8 cellular contexts compared by ENCODE assay signal in the genomic region with DNA sequence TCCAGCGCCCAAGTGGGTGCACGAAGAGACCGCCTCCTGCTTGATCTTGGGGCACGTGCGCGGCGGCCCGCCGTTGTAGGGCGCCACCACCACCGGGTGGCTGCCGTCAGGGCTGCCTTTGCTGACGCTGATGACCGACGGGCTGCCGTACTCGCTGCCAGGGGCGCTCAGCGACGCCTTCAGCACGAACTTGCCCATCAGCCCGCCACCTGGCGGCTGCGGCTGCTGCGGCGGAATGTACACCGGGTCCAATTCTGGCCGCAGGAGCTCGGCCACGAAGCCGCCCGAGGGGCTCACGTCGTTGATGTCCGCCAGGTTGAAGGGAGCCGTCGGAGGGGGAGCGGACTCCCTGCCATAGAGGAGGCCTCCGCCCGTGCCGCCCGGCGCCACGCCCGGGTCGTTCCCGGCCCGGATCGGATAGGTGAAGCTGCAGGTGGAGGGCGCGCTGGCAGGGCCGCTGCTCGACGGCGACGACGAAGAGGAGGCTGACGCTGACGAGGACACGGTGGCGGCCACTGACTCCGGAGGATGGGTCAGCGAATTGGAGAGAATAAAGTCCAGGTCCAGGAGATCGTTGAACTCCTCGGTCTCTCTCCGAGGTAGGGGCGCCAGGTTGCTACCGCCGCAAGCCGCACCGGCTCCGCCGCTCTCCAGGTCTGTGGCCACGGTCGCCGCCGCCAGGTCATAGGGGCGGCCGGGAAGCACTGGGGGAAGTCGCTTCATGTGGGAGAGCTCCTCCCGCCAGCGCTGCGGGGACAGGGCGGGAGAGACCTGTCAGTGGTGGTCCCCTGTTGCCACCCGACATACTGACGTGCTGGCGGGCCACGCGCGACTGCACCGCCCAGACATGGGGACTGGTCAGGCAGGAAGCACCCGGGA. TPM values are rescaled to one million over a fixed set of nuclear protein-coding genes. Genes with fewer than 3 reads are reported as not detected.
DNase-seq lines count a peak whose midpoint lies in the region; ATAC-seq and TF ChIP-seq lines count a peak whose summit lies in the region.

No MANE protein-coding gene starts in this region.

- TF ChIP-seq CTCF in CD4-positive, alpha-beta T cell (IDR thresholded peaks at IDR 0.05), result no peak
- TF ChIP-seq CTCF in cardiac fibroblast (IDR thresholded peaks at IDR 0.05; ENCODE audit: low read depth, low read length), result peak; percentile 41
- TF ChIP-seq CTCF in left lung (IDR thresholded peaks at IDR 0.05), result peak; percentile 27 to 52
- peak in 1 of 2 donors; percentile 61 for TF ChIP-seq CTCF in suprapubic skin (IDR thresholded peaks at IDR 0.05)

- H3K4me1 ChIP-seq in left lung (peaks cover 10 to 50% of the 10 kb centered on the region in 2 donors), suprapubic skin (peaks cover 38% of the 10 kb centered on the region)

- peak in 1 of 10 experiments; percentile 2 for DNase-seq in CD4-positive, alpha-beta T cell
- peak; percentile 49 to 73 for DNase-seq in cardiac fibroblast (ENCODE audit: low read depth in 2 of 2)
- DNase-seq in left lung, result peak; percentile 64 to 90
- peak; percentile 81 to 83 for DNase-seq in suprapubic skin (ENCODE audit: low spot score in 2 of 2)
- DNase-seq in HuH-7 (ENCODE audit: low spot score), result no peak
- DNase-seq in HK-2 (ENCODE audit: unreplicated experiment), result no peak

- 16% methylated on average over 45 of the region's 92 CpGs for WGBS in suprapubic skin

- H3K4me1 Mint-ChIP-seq in CD4-positive, alpha-beta T cell (ENCODE audit: low read depth), result peaks cover 4% of the 10 kb centered on the region
- H3K4me1 Mint-ChIP-seq in IgD-negative memory B cell, result peaks cover 4 to 10% (median 4%) of the 10 kb centered on the region in 3 donors

- peaks cover 69% of the 10 kb centered on the region for H3K27me3 ChIP-seq in CD4-positive, alpha-beta T cell (ENCODE audit: control insufficient read depth, insufficient read depth, low read length)
- H3K27me3 ChIP-seq in left lung (peaks cover 0 to 57% of the 10 kb centered on the region in 2 donors), suprapubic skin (no peaks in the 10 kb centered on the region)

- POLR2A ChIA-PET in CD4-positive, alpha-beta T cell (lab: Charles Lee), result no interaction called here

- H3K4me3 Mint-ChIP-seq in CD4-positive, alpha-beta T cell, result peak overlapping the region; percentile 48
- H3K4me3 Mint-ChIP-seq in IgD-negative memory B cell, result peak overlapping the region; percentile 25 to 65 (median 38)

- no peaks in the 10 kb centered on the region for H3K9me3 Mint-ChIP-seq in CD4-positive, alpha-beta T cell
- peaks cover 0 to 9% (median 0%) of the 10 kb centered on the region in 3 donors for H3K9me3 Mint-ChIP-seq in IgD-negative memory B cell

- H3K36me3 ChIP-seq in left lung (peaks cover 0 to 26% of the 10 kb centered on the region in 2 donors), suprapubic skin (peaks cover 30% of the 10 kb centered on the region)

- no peak overlapping the region for H3K27ac Mint-ChIP-seq in CD4-positive, alpha-beta T cell
- peak overlapping the region in 2 of 3 donors; percentile 56 to 88 for H3K27ac Mint-ChIP-seq in IgD-negative memory B cell

- H3K27ac ChIP-seq in CD4-positive, alpha-beta T cell (ENCODE audit: low read depth, low read length), result no peak overlapping the region
- peak overlapping the region; percentile 88 to 96 for H3K27ac ChIP-seq in left lung
- peak overlapping the region; percentile 99 for H3K27ac ChIP-seq in suprapubic skin

- no peak for TF ChIP-seq EP300 in suprapubic skin (IDR thresholded peaks at IDR 0.05)

- no peak for TF ChIP-seq POLR2A in suprapubic skin (IDR thresholded peaks at IDR 0.05)

- peak; percentile 14 for ATAC-seq in CD4-positive, alpha-beta T cell (ENCODE audit: poor library complexity)
- ATAC-seq in left lung, result peak; percentile 10
- ATAC-seq in GM21723 (IDR thresholded peaks at IDR 0.05; ENCODE audit: unreplicated experiment), result no peak

- no peaks in the 10 kb centered on the region for H3K36me3 Mint-ChIP-seq in CD4-positive, alpha-beta T cell (ENCODE audit: low read depth)
- no peaks in the 10 kb centered on the region for H3K36me3 Mint-ChIP-seq in IgD-negative memory B cell

- H3K4me3 ChIP-seq in cardiac fibroblast (replicated peaks in 1 of 2; ENCODE audit: low read depth in 2 of 2, low read length in 2 of 2), result peak overlapping the region; percentile 88 to 94
- peak overlapping the region; percentile 59 to 85 for H3K4me3 ChIP-seq in left lung
- peak overlapping the region; percentile 85 for H3K4me3 ChIP-seq in suprapubic skin

- intact Hi-C loops in CD4-positive, alpha-beta T cell (cut with DNase I, micrococcal nuclease), result no loop called here
- intact Hi-C loops in left lung (cut with DNase I), result loop anchor here in 1 of 2 donors (5.0 kb wide), 1 partner anchor 150 kb away; no protein-coding TSS in a partner anchor

- CTCF ChIA-PET in CD4-positive, alpha-beta T cell (lab: Charles Lee), result interaction anchor here (0.7 kb wide), 1 partner anchor 209 kb away, joined by 3 read pairs; no protein-coding TSS in a partner anchor

- peaks cover 65% of the 10 kb centered on the region for H3K27me3 Mint-ChIP-seq in CD4-positive, alpha-beta T cell
- peaks cover 40% of the 10 kb centered on the region for H3K27me3 Mint-ChIP-seq in IgD-negative memory B cell

- H3K9me3 ChIP-seq in CD4-positive, alpha-beta T cell (ENCODE audit: control insufficient read depth, low read length), result no peaks in the 10 kb centered on the region
- H3K9me3 ChIP-seq in left lung (no peaks in the 10 kb centered on the region), suprapubic skin (no peaks in the 10 kb centered on the region)

RNA-seq across cellular contexts. Expression of a gene that starts 1.8 kb away (rescaled TPM):
- total RNA-seq in CD4-positive, alpha-beta T cell, result 10 to 100 TPM; 12.9 to 13.2 TPM
- 0.13 TPM for polyA plus RNA-seq in IgD-negative memory B cell
- total RNA-seq in left lung (10 to 100 TPM; 45.9 to 62.2 TPM), suprapubic skin (1,000 to 10,000 TPM in 1 of 4 donors, 100 to 1,000 TPM in 3; 613 to 1,231 (median 708) TPM)

Comparison
In these comparisons a context has a peak if more than half of its experiments do, and no peak if none do; other contexts are left out.
1. DNase-seq: peak in cardiac fibroblast (2 of 2), left lung (2 of 2) and suprapubic skin (2 of 2); none in HuH-7 (single experiment) and HK-2 (single experiment).
2. RNA of a gene that starts 1.8 kb away (total RNA-seq): 613 to 1,231 TPM in suprapubic skin; 45.9 to 62.2 TPM in left lung and 12.9 to 13.2 TPM in CD4-positive, alpha-beta T cell; every median in the first group is over 4 times any median in the second.
3. Peak in every context shown above with its lines, with median percentiles within 50 percentile points of each other: H3K4me3 ChIP-seq.